3 cellular contexts compared by ENCODE assay signal in the genomic region with DNA sequence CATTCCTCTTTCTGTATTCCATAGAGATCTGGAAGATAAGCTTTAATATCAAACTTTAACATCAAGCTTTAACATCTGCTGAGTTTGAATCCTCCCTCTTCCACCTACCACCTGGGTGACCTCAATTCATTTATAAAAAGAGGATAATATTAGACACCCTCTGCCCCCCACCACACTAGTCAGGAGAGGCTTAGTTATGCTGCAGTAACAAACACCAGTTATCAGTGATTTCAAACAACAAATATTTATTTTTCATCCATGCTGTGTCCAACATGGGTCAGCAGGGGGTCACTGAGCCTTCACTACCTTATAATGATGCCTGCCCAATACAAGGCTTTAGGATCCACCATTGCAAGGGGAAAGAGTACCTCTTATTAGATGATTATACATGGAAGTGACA.
"Had no signal": no experiment of that assay in that cellular context is flagged by ENCODE, and none has a peak within 500 bp of the region (broad histone marks: within the 10 kb centered on the region; RNA-seq: fewer than 3 reads in every experiment).

No MANE protein-coding gene starts in this region.

- FAIRE-seq: G401.6 had no signal

- DNase-seq: GDM1, GF-D8 had no signal
